In genomic region chr11:1832181-1832988, GRCh38 we compare ENCODE assay signal across 8 cellular contexts. TPM values are rescaled to one million over a fixed set of nuclear protein-coding genes. Genes with fewer than 3 reads are reported as not detected.
A peak's percentile ranks its signal among the peaks of the same experiment; 100 is the strongest.
DNase-seq lines count a peak whose midpoint lies in the region; ATAC-seq and TF ChIP-seq lines count a peak whose summit lies in the region.

No MANE protein-coding gene starts in this region.

- H3K9me3 Mint-ChIP-seq in activated naive CD4-positive, alpha-beta T cell treated with anti-CD3 and anti-CD28 coated beads, Interleukin-2, amount 10 ng/mL, durations not matched to agents 7 days and 5 days = no peaks in the 10 kb centered on the region

- intact Hi-C loops in heart right ventricle (cut with DNase I) = loop anchor here (1.0 to 5.0 kb wide), 9 partner anchors 70 to 180 kb away; partner anchors contain the start of gene CTSD (in 1 of the 10)
- intact Hi-C loops in sciatic nerve (cut with DNase I) = loop anchor here (2.0 to 5.0 kb wide), 2 partner anchors 140 to 180 kb away; no protein-coding TSS in a partner anchor

- DNase-seq in NCI-H345 (lab: John Stamatoyannopoulos, UW) (peak; percentile 32), NCI-H345 treated with DMSO at 0.1 percent for 48 hours (lab: John Stamatoyannopoulos, UW; ENCODE audit: unreplicated experiment) (no peak), RWPE1 (ENCODE audit: low spot score) (no peak), heart right ventricle (peak in 1 of 2 donors; percentile 73), sciatic nerve (ENCODE audit: low spot score) (peak; percentile 82), cerebellar nuclear complex (lab: John Stamatoyannopoulos, UW) (no peak)
- DNase-seq in activated naive CD4-positive, alpha-beta T cell treated with anti-CD3 and anti-CD28 coated beads, Interleukin-2, amount 10 ng/mL, durations not matched to agents 7 days and 5 days = peak; percentile 72

- no peaks in the 10 kb centered on the region for H3K9me3 ChIP-seq in heart right ventricle

- H3K36me3 ChIP-seq in heart right ventricle = no peaks in the 10 kb centered on the region

- H3K36me3 Mint-ChIP-seq in activated naive CD4-positive, alpha-beta T cell treated with anti-CD3 and anti-CD28 coated beads, Interleukin-2, amount 10 ng/mL, durations not matched to agents 7 days and 5 days = no peaks in the 10 kb centered on the region

- peaks cover 0 to 40% (median 12%) of the 10 kb centered on the region in 7 donors for H3K27me3 ChIP-seq in heart right ventricle

- peak overlapping the region in 8 of 10 donors; percentile 8 to 35 (median 28) for H3K4me3 ChIP-seq in heart right ventricle

- ATAC-seq in heart right ventricle (peak; percentile 74 to 85 (median 80)), sciatic nerve (peak; percentile 66), HG03135 (IDR thresholded peaks at IDR 0.05; ENCODE audit: unreplicated experiment) (no peak)

- H3K27ac ChIP-seq in RWPE1 = peak overlapping the region; percentile 97
- H3K27ac ChIP-seq in heart right ventricle = peak overlapping the region in 3 of 10 donors; percentile 21 to 37 (median 26)

- POLR2A ChIA-PET in RWPE1 (lab: Yijun Ruan, JAX; ENCODE audit: low non-redundant PET) = interaction anchor here (0.5 to 0.9 kb wide), 2 partner anchors 66 to 70 kb away, joined by 3 read pairs; no protein-coding TSS in a partner anchor

- H3K4me1 Mint-ChIP-seq in activated naive CD4-positive, alpha-beta T cell treated with anti-CD3 and anti-CD28 coated beads, Interleukin-2, amount 10 ng/mL, durations not matched to agents 7 days and 5 days = no peaks in the 10 kb centered on the region

- TF ChIP-seq CTCF in RWPE1 (conservative IDR thresholded peaks at IDR 0.05; ENCODE audit: low read depth) = peak; percentile 92
- TF ChIP-seq CTCF in heart right ventricle (IDR thresholded peaks at IDR 0.05) = peak; percentile 94 to 100 (median 98)

- H3K4me3 Mint-ChIP-seq in activated naive CD4-positive, alpha-beta T cell treated with anti-CD3 and anti-CD28 coated beads, Interleukin-2, amount 10 ng/mL, durations not matched to agents 7 days and 5 days = no peak overlapping the region

- H3K27ac Mint-ChIP-seq in activated naive CD4-positive, alpha-beta T cell treated with anti-CD3 and anti-CD28 coated beads, Interleukin-2, amount 10 ng/mL, durations not matched to agents 7 days and 5 days = no peak overlapping the region

- H3K4me1 ChIP-seq in heart right ventricle = peaks cover 1 to 20% (median 11%) of the 10 kb centered on the region in 9 donors

- CTCF ChIA-PET in RWPE1 (lab: Yijun Ruan, JAX) = interaction anchor here (0.5 to 6.0 kb wide), 30 partner anchors 10 to 911 kb away, joined by 3 to 85 read pairs (median 4); no protein-coding TSS in a partner anchor
- CTCF ChIA-PET in activated naive CD4-positive, alpha-beta T cell treated with anti-CD3 and anti-CD28 coated beads, Interleukin-2, amount 10 ng/mL, durations not matched to agents 7 days and 5 days (lab: Charles Lee) = interaction anchor here (0.8 to 10.0 kb wide), 38 partner anchors 9 to 324 kb away, joined by 3 to 341 read pairs (median 6); partner anchors contain the start of gene KRTAP5-6

- WGBS in heart right ventricle, 2 donors = 13 to 16% methylated on average over 45 of the region's 45 CpGs

- peaks cover 63% of the 10 kb centered on the region for H3K27me3 Mint-ChIP-seq in activated naive CD4-positive, alpha-beta T cell treated with anti-CD3 and anti-CD28 coated beads, Interleukin-2, amount 10 ng/mL, durations not matched to agents 7 days and 5 days

RNA-seq across cellular contexts. Expression of gene SYT8, which starts 2.4 kb away (rescaled TPM):
- not detected for total RNA-seq in heart right ventricle
- not detected for polyA plus RNA-seq in heart right ventricle
- total RNA-seq in sciatic nerve = 1.1 TPM

RNA-seq across cellular contexts. Expression of gene TNNI2, which starts 6.4 kb away (rescaled TPM):
- under 1 TPM in 3 of 10 donors, not detected in 7; 0.36 to 0.55 (median 0.46) TPM for total RNA-seq in heart right ventricle
- 1 to 10 TPM in 1 of 2 donors, under 1 TPM in 1; 0.71 to 1.2 TPM for polyA plus RNA-seq in heart right ventricle
- total RNA-seq in sciatic nerve = not detected

RNA-seq across cellular contexts. Expression of gene LSP1, which starts 20.5 kb away (rescaled TPM):
- total RNA-seq in heart right ventricle (10 to 100 TPM; 16.0 to 57.2 (median 20.8) TPM), sciatic nerve (89.6 TPM)
- 10 to 100 TPM; 21.3 to 21.5 TPM for polyA plus RNA-seq in heart right ventricle

RNA-seq across cellular contexts. Expression of gene PRR33, which starts 59.3 kb away (rescaled TPM):
- total RNA-seq in heart right ventricle = 1 to 10 TPM; 2.3 to 4.9 (median 3.5) TPM
- 1 to 10 TPM in 1 of 2 donors, under 1 TPM in 1; 0.09 to 6.5 TPM for polyA plus RNA-seq in heart right ventricle
- not detected for total RNA-seq in sciatic nerve

Comparison
In these comparisons a context has a peak if more than half of its experiments do, and no peak if none do; other contexts are left out.
1. DNase-seq: peak in NCI-H345 (single experiment), activated naive CD4-positive, alpha-beta T cell treated with anti-CD3 and anti-CD28 coated beads, Interleukin-2, amount 10 ng/mL, durations not matched to agents 7 days and 5 days (single experiment) and sciatic nerve (single experiment); none in NCI-H345 treated with DMSO at 0.1 percent for 48 hours (single experiment), RWPE1 (single experiment) and cerebellar nuclear complex (0 of 2).